ENCODE assay signal across 16 cellular contexts in genomic region chr9:33751536-33752129, GRCh38. TPM values are rescaled to one million over a fixed set of nuclear protein-coding genes. Genes with fewer than 3 reads are reported as not detected.
DNase-seq lines count a peak whose midpoint lies in the region; ATAC-seq, FAIRE-seq and TF ChIP-seq lines count a peak whose summit lies in the region.
"Had no signal": no experiment of that assay in that cellular context is flagged by ENCODE, and none has a peak within 500 bp of the region (broad histone marks: within the 10 kb centered on the region; RNA-seq: fewer than 3 reads in every experiment).

No MANE protein-coding gene starts in this region.

- TF ChIP-seq CTCF in mammary epithelial cell (conservative IDR thresholded peaks at IDR 0.05 in 1 of 2, IDR thresholded peaks at IDR 0.05 in 1 of 2; ENCODE audit: extremely low read depth in 1 of 2, insufficient read depth in 1 of 2, low read depth in 1 of 2, low read length in 2 of 2) (no peak), MCF 10A (IDR thresholded peaks at IDR 0.05; ENCODE audit: unreplicated experiment) (no peak), astrocyte (IDR thresholded peaks at IDR 0.05; ENCODE audit: insufficient read depth, low read depth, low read length) (no peak), glutamatergic neuron (IDR thresholded peaks at IDR 0.05; ENCODE audit: partially characterized antibody, unreplicated experiment) (no peak), type B pancreatic cell (conservative IDR thresholded peaks at IDR 0.05) (no peak)

- FAIRE-seq in astrocyte (lab: Jason Lieb, UNC), result no peak
- FAIRE-seq: HTR-8/SVneo had no signal

- BruUV-seq in mammary epithelial cell (replicated peaks; lab: Mats Ljungman, UMichigan), result no TSS peak
- BruUV-seq in MCF 10A (replicated peaks; lab: Mats Ljungman, UMichigan), result no TSS peak

- H3K36me3 Mint-ChIP-seq in MCF 10A (ENCODE audit: insufficient read depth, unreplicated experiment) (no peaks in the 10 kb centered on the region), astrocyte (ENCODE audit: low read depth, unreplicated experiment) (no peaks in the 10 kb centered on the region), glutamatergic neuron (ENCODE audit: unreplicated experiment) (no peaks in the 10 kb centered on the region), type B pancreatic cell (no peaks in the 10 kb centered on the region)

- H3K4me1 ChIP-seq in mammary epithelial cell (ENCODE audit: insufficient read depth, low read length) (peaks cover 17% of the 10 kb centered on the region), astrocyte (ENCODE audit: insufficient read depth, low read length) (no peaks in the 10 kb centered on the region)

- H4K20me1 ChIP-seq in mammary epithelial cell (ENCODE audit: insufficient read depth, low read length) (no peaks in the 10 kb centered on the region), astrocyte (ENCODE audit: insufficient read depth, low read length) (no peaks in the 10 kb centered on the region)

- no peak overlapping the region for H3K27ac ChIP-seq in mammary epithelial cell (ENCODE audit: insufficient read depth, low read depth, low read length)
- H3K27ac ChIP-seq in astrocyte (ENCODE audit: low read depth, low read length), result no peak overlapping the region
- H3K27ac ChIP-seq: esophagus muscularis mucosa had no signal

- in situ Hi-C loops in mammary epithelial cell (cut with MboI; ENCODE audit: low sequenced_read_pairs in 2 of 2), result no loop called here

- H3K4me3 Mint-ChIP-seq in MCF 10A (ENCODE audit: unreplicated experiment) (no peak overlapping the region), astrocyte (ENCODE audit: unreplicated experiment) (no peak overlapping the region), glutamatergic neuron (ENCODE audit: unreplicated experiment) (peak overlapping the region; percentile 63), type B pancreatic cell (no peak overlapping the region)

- intact Hi-C loops in mammary epithelial cell (cut with micrococcal nuclease) (loop anchor here (5.0 kb wide), 1 partner anchor 66 kb away; the partner anchor contains the start of gene UBE2R2), MCF 10A (cut with micrococcal nuclease) (no loop called here)

- H3K9me3 ChIP-seq in mammary epithelial cell (replicated peaks; ENCODE audit: insufficient read depth, low read length), result no peaks in the 10 kb centered on the region
- H3K9me3 ChIP-seq in astrocyte (ENCODE audit: insufficient read depth, low read depth, low read length), result no peaks in the 10 kb centered on the region
- H3K9me3 ChIP-seq: esophagus muscularis mucosa had no signal

- H3K27ac Mint-ChIP-seq in MCF 10A (ENCODE audit: low read depth, unreplicated experiment), result no peak overlapping the region
- no peak overlapping the region for H3K27ac Mint-ChIP-seq in astrocyte (ENCODE audit: unreplicated experiment)
- H3K27ac Mint-ChIP-seq in glutamatergic neuron (ENCODE audit: unreplicated experiment), result no peak overlapping the region
- H3K27ac Mint-ChIP-seq in type B pancreatic cell, result peak overlapping the region; percentile 42

- POLR2A ChIA-PET in MCF 10A (lab: Yijun Ruan, JAX), result no interaction called here

- dilution Hi-C loops in mammary epithelial cell (cut with HindIII; ENCODE audit: low sequenced_read_pairs), result loop anchor here (5.0 kb wide), 1 partner anchor 36 kb away; no protein-coding TSS in a partner anchor

- H3K36me3 ChIP-seq in mammary epithelial cell (ENCODE audit: insufficient read depth, low read length), result no peaks in the 10 kb centered on the region
- H3K36me3 ChIP-seq in astrocyte (ENCODE audit: insufficient read depth, low read length), result no peaks in the 10 kb centered on the region
- H3K36me3 ChIP-seq: esophagus muscularis mucosa had no signal

- H3K9ac ChIP-seq in mammary epithelial cell (ENCODE audit: insufficient read depth, low read length), result no peak overlapping the region
- H3K9ac ChIP-seq in astrocyte (ENCODE audit: low read length), result peak overlapping the region; percentile 66

- no peaks in the 10 kb centered on the region for H3K27me3 ChIP-seq in mammary epithelial cell (ENCODE audit: insufficient read depth, low read length)
- peaks cover 13% of the 10 kb centered on the region for H3K27me3 ChIP-seq in astrocyte (ENCODE audit: insufficient read depth, low read length)

- H3K4me1 Mint-ChIP-seq in MCF 10A (ENCODE audit: insufficient read depth, unreplicated experiment) (no peaks in the 10 kb centered on the region), astrocyte (ENCODE audit: low read depth, unreplicated experiment) (no peaks in the 10 kb centered on the region), glutamatergic neuron (ENCODE audit: low read depth, unreplicated experiment) (peaks cover 2% of the 10 kb centered on the region), type B pancreatic cell (ENCODE audit: unreplicated experiment) (peaks cover 4% of the 10 kb centered on the region)

- H3K4me2 ChIP-seq in mammary epithelial cell (ENCODE audit: insufficient read depth, low read depth, low read length) (peak overlapping the region; percentile 98), astrocyte (ENCODE audit: low read length) (peak overlapping the region; percentile 90)

- H3K4me3 ChIP-seq in mammary epithelial cell (replicated peaks in 1 of 3; ENCODE audit: insufficient read depth in 1 of 3, low read depth in 2 of 3, low read length in 3 of 3) (peak overlapping the region; percentile 66 to 74 (median 68)), astrocyte (ENCODE audit: insufficient read depth, low read depth, low read length) (peak overlapping the region; percentile 52)

- H2AFZ ChIP-seq in mammary epithelial cell (ENCODE audit: low read depth, low read length), result peak overlapping the region; percentile 93
- peak overlapping the region; percentile 90 for H2AFZ ChIP-seq in astrocyte (ENCODE audit: low read depth, low read length)

- H3K79me2 ChIP-seq in mammary epithelial cell (ENCODE audit: insufficient read depth, low read length) (peaks cover 50% of the 10 kb centered on the region), astrocyte (ENCODE audit: insufficient read depth, low read length) (no peaks in the 10 kb centered on the region)

- CTCF ChIA-PET in mammary epithelial cell (lab: Charles Lee; ENCODE audit: low non-redundant PET) (interaction anchor here (0.8 kb wide), 1 partner anchor 27 kb away, joined by 4 read pairs; no protein-coding TSS in a partner anchor), MCF 10A (lab: Yijun Ruan, JAX) (interaction anchor here (0.6 to 2.8 kb wide), 3 partner anchors 17 to 200 kb away, joined by 3 to 10 read pairs (median 4); no protein-coding TSS in a partner anchor)

- WGBS in mammary epithelial cell (ENCODE audit: low coverage, missing lambda C conversion rate), result 88% methylated on average over 12 of the region's 12 CpGs

- DNase-seq in mammary epithelial cell (no peak), MCF 10A (ENCODE audit: unreplicated experiment) (no peak), astrocyte (ENCODE audit: low read depth) (no peak), glutamatergic neuron (no peak), type B pancreatic cell (ENCODE audit: extremely low spot score, unreplicated experiment) (no peak), activated gamma-delta T cell treated with Interleukin-2 at 50 U/mL for 16 hours (no peak), amygdala (lab: John Stamatoyannopoulos, UW) (no peak)
- DNase-seq: activated CD8-positive, alpha-beta memory T cell treated with anti-CD3 and anti-CD28 coated beads for 24 hours; activated naive CD4-positive, alpha-beta T cell; DMS53; mesenchymal stem cell had no signal

- H3K9me3 Mint-ChIP-seq in MCF 10A (ENCODE audit: unreplicated experiment) (no peaks in the 10 kb centered on the region), astrocyte (ENCODE audit: unreplicated experiment) (peaks cover 2% of the 10 kb centered on the region), glutamatergic neuron (ENCODE audit: unreplicated experiment) (peaks cover 2% of the 10 kb centered on the region), type B pancreatic cell (no peaks in the 10 kb centered on the region)

- no peaks in the 10 kb centered on the region for H3K27me3 Mint-ChIP-seq in MCF 10A (ENCODE audit: insufficient read depth, unreplicated experiment)
- H3K27me3 Mint-ChIP-seq in astrocyte (ENCODE audit: low read depth, unreplicated experiment), result peaks cover 57% of the 10 kb centered on the region
- H3K27me3 Mint-ChIP-seq in glutamatergic neuron (ENCODE audit: unreplicated experiment), result peaks cover 8% of the 10 kb centered on the region
- H3K27me3 Mint-ChIP-seq in type B pancreatic cell, result peaks cover 11% of the 10 kb centered on the region

- no peak for ATAC-seq in HG02840 (IDR thresholded peaks at IDR 0.05; ENCODE audit: low FRiP score, unreplicated experiment)

RNA-seq across cellular contexts. Expression of gene PRSS3, which starts 43.7 kb away (rescaled TPM):
- 10 to 100 TPM in 1 of 2 donors, 1 to 10 TPM in 1; 1.0 to 27.6 TPM for total RNA-seq in mammary epithelial cell
- polyA plus RNA-seq in mammary epithelial cell, result 50.8 TPM
- polyA minus RNA-seq in mammary epithelial cell, result 81.6 TPM
- 0.74 and 1.4 TPM in 2 replicates for total RNA-seq in MCF 10A (2022)
- not detected in 2 replicates for total RNA-seq in astrocyte
- total RNA-seq in glutamatergic neuron (ENCODE audit: unreplicated experiment), result not detected
- 0.86 TPM in 1 of 2 replicates, not detected in the other for total RNA-seq in type B pancreatic cell (ENCODE audit: low replicate concordance)
- total RNA-seq: cardiac septum, osteocyte had no signal
